Comparison of ENCODE assay signal across 1 cellular context in the genomic region with DNA sequence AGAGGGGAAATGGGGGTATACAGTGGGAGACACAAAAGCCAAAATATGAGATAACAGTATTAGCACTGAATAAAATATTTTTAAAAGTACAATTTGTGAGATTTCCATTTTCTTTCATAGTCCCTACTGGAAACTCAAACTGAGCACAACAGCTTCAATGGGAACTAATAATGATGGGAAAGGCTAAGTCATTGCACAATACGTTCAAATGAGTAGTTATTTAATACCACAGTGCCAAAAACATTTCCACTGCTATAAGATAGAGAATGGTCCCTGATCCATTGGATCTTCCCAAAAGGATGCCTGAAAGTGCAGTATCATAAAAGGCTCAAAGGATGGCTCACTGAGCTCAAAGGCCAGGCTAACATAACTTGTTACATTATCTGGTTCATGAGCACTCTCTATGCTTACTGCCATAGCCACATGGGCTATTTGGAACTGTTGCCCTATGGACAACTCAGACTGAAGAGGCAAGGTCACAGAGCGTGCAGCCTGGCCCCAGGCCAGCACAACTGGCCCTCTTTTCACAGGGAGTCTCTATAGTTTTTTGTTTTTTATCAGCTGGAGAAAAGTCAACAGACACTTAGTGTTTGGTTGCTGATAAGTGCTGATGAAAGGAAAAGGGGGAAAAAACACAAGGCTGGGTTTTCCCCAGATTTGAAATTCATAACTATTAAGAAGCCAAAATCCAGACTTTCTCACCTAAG.
TF ChIP-seq lines count a peak whose summit lies in the region.

No MANE protein-coding gene starts in this region.

TF ChIP-seq in K562, 482 proteins besides CTCF, POLR2A, EP300 and RAD21 (continues in another document):
- TF ChIP-seq CC2D1A (IDR thresholded peaks at IDR 0.05), result peak; percentile 42
- TF ChIP-seq ZFP36 (IDR thresholded peaks at IDR 0.05; ENCODE audit: low read depth, low read length, partially characterized antibody), result peak; percentile 78
- TF ChIP-seq MAFG (tag; conservative IDR thresholded peaks at IDR 0.05), result peak; percentile 53
- no peak for TF ChIP-seq HNRNPLL (IDR thresholded peaks at IDR 0.05; ENCODE audit: low read depth, low read length, poor library complexity, severe bottlenecking)
- peak; percentile 95 for TF ChIP-seq ARID1B (IDR thresholded peaks at IDR 0.05)
- TF ChIP-seq MYNN (IDR thresholded peaks at IDR 0.05), result 0 out of 2 replicates have a peak, but pooled peaks have one; percentile 56
- TF ChIP-seq MYNN (CRISPR knock-in tag; IDR thresholded peaks at IDR 0.05), result no peak
- TF ChIP-seq DIDO1 (tag; IDR thresholded peaks at IDR 0.05; ENCODE audit: low read depth), result no peak
- TF ChIP-seq, protein P1, sequence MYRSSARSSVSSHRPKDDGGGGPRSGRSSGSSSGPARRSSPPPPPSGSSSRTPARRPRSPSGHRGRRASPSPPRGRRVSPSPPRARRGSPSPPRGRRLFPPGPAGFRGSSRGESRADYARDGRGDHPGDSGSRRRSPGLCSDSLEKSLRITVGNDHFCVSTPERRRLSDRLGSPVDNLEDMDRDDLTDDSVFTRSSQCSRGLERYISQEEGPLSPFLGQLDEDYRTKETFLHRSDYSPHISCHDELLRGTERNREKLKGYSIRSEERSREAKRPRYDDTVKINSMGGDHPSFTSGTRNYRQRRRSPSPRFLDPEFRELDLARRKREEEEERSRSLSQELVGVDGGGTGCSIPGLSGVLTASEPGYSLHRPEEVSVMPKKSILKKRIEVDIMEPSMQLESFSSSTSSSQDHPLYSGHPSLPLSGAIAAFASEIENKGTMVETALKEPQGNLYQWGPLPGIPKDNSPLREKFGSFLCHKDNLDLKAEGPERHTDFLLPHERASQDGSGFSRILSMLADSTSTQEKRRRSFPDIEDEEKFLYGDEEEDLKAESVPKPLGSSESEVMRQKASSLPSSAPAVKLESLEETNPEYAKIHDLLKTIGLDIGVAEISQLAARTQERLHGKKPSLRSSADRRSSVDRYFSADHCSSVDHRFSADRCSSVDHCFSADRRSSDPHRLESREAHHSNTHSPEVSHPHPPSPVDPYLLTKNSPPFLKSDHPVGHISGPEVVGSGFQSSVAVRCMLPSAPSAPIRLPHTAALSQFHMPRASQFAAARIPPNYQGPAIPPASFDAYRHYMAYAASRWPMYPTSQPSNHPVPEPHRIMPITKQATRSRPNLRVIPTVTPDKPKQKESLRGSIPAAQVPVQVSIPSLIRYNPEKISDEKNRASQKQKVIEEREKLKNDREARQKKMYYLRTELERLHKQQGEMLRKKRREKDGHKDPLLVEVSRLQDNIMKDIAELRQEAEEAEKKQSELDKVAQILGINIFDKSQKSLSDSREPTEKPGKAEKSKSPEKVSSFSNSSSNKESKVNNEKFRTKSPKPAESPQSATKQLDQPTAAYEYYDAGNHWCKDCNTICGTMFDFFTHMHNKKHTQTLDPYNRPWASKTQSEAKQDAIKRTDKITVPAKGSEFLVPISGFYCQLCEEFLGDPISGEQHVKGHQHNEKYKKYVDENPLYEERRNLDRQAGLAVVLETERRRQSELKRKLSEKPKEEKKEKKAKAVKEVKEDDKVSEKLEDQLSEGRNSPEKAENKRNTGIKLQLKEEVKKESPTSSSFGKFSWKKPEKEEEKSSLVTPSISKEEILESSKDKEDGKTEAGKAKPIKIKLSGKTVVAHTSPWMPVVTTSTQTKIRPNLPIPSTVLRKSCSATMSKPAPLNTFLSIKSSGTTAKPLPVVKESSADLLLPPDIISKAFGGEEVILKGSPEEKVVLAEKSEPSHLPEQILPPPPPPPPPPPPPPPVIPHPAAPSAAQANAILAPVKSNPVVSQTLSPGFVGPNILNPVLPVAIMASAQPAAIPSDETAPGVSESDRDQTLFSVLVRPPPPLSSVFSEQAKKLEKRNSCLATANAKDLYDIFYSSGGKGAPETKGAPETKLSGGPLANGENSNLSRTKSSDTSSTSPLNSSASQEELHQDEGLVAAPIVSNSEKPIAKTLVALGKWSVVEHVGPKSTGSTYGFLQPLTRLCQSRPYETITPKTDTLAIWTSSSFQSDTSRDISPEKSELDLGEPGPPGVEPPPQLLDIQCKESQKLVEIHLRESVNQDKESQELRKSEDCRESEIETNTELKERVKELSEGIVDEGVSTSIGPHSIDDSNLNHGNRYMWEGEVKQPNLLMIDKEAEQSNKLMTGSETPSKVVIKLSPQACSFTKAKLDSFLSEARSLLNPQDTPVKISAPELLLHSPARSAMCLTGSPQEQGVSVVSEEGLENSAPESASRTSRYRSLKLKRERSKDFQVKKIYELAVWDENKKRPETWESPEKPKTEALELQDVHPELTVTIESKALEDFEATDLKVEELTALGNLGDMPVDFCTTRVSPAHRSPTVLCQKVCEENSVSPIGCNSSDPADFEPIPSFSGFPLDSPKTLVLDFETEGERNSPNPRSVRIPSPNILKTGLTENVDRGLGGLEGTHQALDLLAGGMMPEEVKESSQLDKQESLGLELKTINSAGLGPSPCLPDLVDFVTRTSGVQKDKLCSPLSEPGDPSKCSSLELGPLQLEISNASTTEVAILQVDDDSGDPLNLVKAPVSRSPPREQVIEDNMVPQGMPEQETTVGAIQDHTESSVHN (IDR thresholded peaks at IDR 0.05; ENCODE audit: borderline replicate concordance in 1 of 2, low read depth in 1 of 2), result peak in 1 of 2 experiments; percentile 31; a peak in 1 of 4 replicates
- TF ChIP-seq NUFIP1 (IDR thresholded peaks at IDR 0.05; ENCODE audit: partially characterized antibody), result no peak
- peak; percentile 21 for TF ChIP-seq SMAD1 (IDR thresholded peaks at IDR 0.05; ENCODE audit: low read depth, low read length, partially characterized antibody)
- no peak for TF ChIP-seq IFI16 (CRISPR knock-in tag; IDR thresholded peaks at IDR 0.05)
- peak; percentile 76 for TF ChIP-seq POLR2AphosphoS5 (IDR thresholded peaks at IDR 0.05; ENCODE audit: control insufficient read depth, insufficient read depth, low read depth, low read length)
- peak; percentile 92 for TF ChIP-seq ESRRA (IDR thresholded peaks at IDR 0.05; ENCODE audit: borderline replicate concordance, low read depth)
- TF ChIP-seq, protein P2, sequence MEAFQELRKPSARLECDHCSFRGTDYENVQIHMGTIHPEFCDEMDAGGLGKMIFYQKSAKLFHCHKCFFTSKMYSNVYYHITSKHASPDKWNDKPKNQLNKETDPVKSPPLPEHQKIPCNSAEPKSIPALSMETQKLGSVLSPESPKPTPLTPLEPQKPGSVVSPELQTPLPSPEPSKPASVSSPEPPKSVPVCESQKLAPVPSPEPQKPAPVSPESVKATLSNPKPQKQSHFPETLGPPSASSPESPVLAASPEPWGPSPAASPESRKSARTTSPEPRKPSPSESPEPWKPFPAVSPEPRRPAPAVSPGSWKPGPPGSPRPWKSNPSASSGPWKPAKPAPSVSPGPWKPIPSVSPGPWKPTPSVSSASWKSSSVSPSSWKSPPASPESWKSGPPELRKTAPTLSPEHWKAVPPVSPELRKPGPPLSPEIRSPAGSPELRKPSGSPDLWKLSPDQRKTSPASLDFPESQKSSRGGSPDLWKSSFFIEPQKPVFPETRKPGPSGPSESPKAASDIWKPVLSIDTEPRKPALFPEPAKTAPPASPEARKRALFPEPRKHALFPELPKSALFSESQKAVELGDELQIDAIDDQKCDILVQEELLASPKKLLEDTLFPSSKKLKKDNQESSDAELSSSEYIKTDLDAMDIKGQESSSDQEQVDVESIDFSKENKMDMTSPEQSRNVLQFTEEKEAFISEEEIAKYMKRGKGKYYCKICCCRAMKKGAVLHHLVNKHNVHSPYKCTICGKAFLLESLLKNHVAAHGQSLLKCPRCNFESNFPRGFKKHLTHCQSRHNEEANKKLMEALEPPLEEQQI (IDR thresholded peaks at IDR 0.05), result 0 out of 2 replicates have a peak, but pooled peaks have one; percentile 26
- TF ChIP-seq SIRT6 (IDR thresholded peaks at IDR 0.05; ENCODE audit: low read depth, low read length), result no peak
- TF ChIP-seq ARNT (IDR thresholded peaks at IDR 0.05), result peak in 1 of 2 experiments; percentile 35; a peak in 1 of 4 replicates
- TF ChIP-seq TAL1 (IDR thresholded peaks at IDR 0.05), result peak; percentile 92
- peak; percentile 36; the same call in 1 of the 2 replicates for TF ChIP-seq CREM (IDR thresholded peaks at IDR 0.05; ENCODE audit: low read depth)
- TF ChIP-seq CXXC5 (CRISPR knock-in tag; IDR thresholded peaks at IDR 0.05), result peak; percentile 66
- TF ChIP-seq ZNF589 (CRISPR knock-in tag; IDR thresholded peaks at IDR 0.05; ENCODE audit: low read depth), result peak; percentile 51; the same call in 1 of the 2 replicates
- TF ChIP-seq HDAC3 (IDR thresholded peaks at IDR 0.05; ENCODE audit: borderline replicate concordance, partially characterized antibody), result peak; percentile 68
- TF ChIP-seq MAFK (IDR thresholded peaks at IDR 0.05; ENCODE audit: low read length), result peak; percentile 27; the same call in 1 of the 2 replicates
- TF ChIP-seq JUN (IDR thresholded peaks at IDR 0.05; ENCODE audit: borderline replicate concordance, low read depth, low read length), result peak; percentile 49; the same call in 1 of the 2 replicates
- TF ChIP-seq JUN (CRISPR knock-in tag; IDR thresholded peaks at IDR 0.05; ENCODE audit: borderline replicate concordance), result no peak
- TF ChIP-seq MAFF (IDR thresholded peaks at IDR 0.05; ENCODE audit: low read length), result peak; percentile 48; the same call in 1 of the 2 replicates
- peak; percentile 72 for TF ChIP-seq MYC (IDR thresholded peaks at IDR 0.05; ENCODE audit: low read depth, low read length)
- no peak for TF ChIP-seq MYC (CRISPR knock-in tag; IDR thresholded peaks at IDR 0.05; ENCODE audit: borderline replicate concordance, low read depth)
- no peak for TF ChIP-seq KLF6 (CRISPR knock-in tag; IDR thresholded peaks at IDR 0.05; ENCODE audit: borderline replicate concordance)
- TF ChIP-seq TOE1 (IDR thresholded peaks at IDR 0.05; ENCODE audit: borderline replicate concordance), result 0 out of 2 replicates have a peak, but pooled peaks have one; percentile 8
- TF ChIP-seq TOE1 (CRISPR knock-in tag; IDR thresholded peaks at IDR 0.05; ENCODE audit: borderline replicate concordance, low read depth), result no peak
- TF ChIP-seq SMARCA4 (IDR thresholded peaks at IDR 0.05), result peak; percentile 90
- peak; percentile 66; the same call in 1 of the 2 replicates for TF ChIP-seq STAT5A (IDR thresholded peaks at IDR 0.05; ENCODE audit: borderline replicate concordance, low read length)
- TF ChIP-seq, protein P3, sequence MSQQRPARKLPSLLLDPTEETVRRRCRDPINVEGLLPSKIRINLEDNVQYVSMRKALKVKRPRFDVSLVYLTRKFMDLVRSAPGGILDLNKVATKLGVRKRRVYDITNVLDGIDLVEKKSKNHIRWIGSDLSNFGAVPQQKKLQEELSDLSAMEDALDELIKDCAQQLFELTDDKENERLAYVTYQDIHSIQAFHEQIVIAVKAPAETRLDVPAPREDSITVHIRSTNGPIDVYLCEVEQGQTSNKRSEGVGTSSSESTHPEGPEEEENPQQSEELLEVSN (IDR thresholded peaks at IDR 0.05; ENCODE audit: borderline replicate concordance in 1 of 2, extremely low read depth in 1 of 2, insufficient read depth in 1 of 2, insufficient read length in 1 of 2, low read depth in 1 of 2, low read length in 1 of 2, poor library complexity in 1 of 2, severe bottlenecking in 1 of 2), result no peak
- peak; percentile 13; the same call in 1 of the 2 replicates for TF ChIP-seq MXI1 (IDR thresholded peaks at IDR 0.05; ENCODE audit: low read depth, low read length)
- TF ChIP-seq MED1 (CRISPR knock-in tag; IDR thresholded peaks at IDR 0.05; ENCODE audit: borderline replicate concordance), result no peak
- peak; percentile 91 for TF ChIP-seq TCF3 (CRISPR knock-in tag; IDR thresholded peaks at IDR 0.05)
